In the genomic region with DNA sequence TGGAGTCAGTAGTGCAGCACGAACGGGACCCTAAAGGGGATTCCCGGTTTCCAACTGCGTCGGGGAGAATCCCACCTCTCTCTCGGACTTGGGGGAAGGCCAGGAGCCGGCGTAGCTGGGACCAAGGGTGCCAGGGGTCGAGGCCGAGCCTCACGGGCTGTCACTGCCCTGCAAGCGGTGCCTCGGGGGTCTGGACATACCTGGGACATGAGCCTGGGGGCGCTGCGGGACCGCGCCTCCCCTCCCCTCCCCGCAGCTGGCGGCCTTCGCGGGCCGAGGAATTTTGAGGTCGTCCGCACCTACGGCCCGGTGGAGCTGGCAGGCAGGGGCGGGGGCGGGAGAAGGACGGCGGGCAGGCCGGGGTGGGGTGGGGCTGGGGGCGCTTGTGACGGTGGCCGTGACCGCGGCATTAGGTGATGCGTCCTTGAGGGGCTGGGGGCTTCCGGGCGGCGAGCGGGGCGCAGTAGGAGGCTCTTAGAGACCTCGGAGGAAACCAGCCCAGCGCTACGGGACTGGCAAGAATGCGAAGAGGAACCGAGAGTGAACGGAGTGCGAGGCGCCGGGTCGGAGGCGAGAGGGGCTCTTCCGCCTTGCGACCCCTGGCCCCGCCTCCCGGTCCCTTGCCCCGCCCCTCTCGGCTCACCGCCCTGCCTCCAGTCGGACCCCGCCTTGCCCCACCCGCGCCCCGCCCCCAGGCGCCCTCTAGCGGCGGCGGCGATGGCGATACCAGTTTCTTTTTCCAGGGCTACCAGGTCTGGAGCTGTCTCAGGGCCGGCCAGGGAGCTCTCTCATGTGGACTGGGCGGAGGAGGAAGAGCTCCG, we compare ENCODE assay signal across 8 cellular contexts. TPM values are rescaled to one million over a fixed set of nuclear protein-coding genes. Genes with fewer than 3 reads are reported as not detected.
DNase-seq lines count a peak whose midpoint lies in the region; ATAC-seq and TF ChIP-seq lines count a peak whose summit lies in the region.

No MANE protein-coding gene starts in this region.

- peak; percentile 77 for DNase-seq in A172 (ENCODE audit: low spot score)
- DNase-seq in NCI-H2029 treated with DMSO at 0.1 percent for 48 hours (lab: John Stamatoyannopoulos, UW), result peak; percentile 32
- DNase-seq in T1000 (lab: John Stamatoyannopoulos, UW), result peak; percentile 90
- DNase-seq in astrocyte of the spinal cord (ENCODE audit: low read depth, low spot score), result peak; percentile 82
- DNase-seq in iPS DF 19.7 (ENCODE audit: low read depth, low spot score), result peak; percentile 56
- peak; percentile 97 for DNase-seq in sigmoid colon

- 1% methylated on average over 74 of the region's 74 CpGs for WGBS in sigmoid colon, 2 donors

- peak overlapping the region; percentile 81 to 89 (median 83) for H3K27ac ChIP-seq in sigmoid colon

- H3K4me3 ChIP-seq in astrocyte of the spinal cord (ENCODE audit: low read depth, low read length), result peak overlapping the region; percentile 77
- peak overlapping the region; percentile 82 to 95 (median 86) for H3K4me3 ChIP-seq in sigmoid colon

- H3K9me3 ChIP-seq in sigmoid colon, result no peaks in the 10 kb centered on the region

- intact Hi-C loops in sigmoid colon (cut with DNase I), result loop anchor here (2.0 kb wide), 1 partner anchor 53 kb away; no protein-coding TSS in a partner anchor

- peak; percentile 90 for ATAC-seq in GM18519 (IDR thresholded peaks at IDR 0.05; ENCODE audit: low FRiP score, unreplicated experiment)
- peak; percentile 97 for ATAC-seq in HG03039 (IDR thresholded peaks at IDR 0.05; ENCODE audit: unreplicated experiment)

- no peak for TF ChIP-seq POLR2A in sigmoid colon (IDR thresholded peaks at IDR 0.05)

- H3K27me3 ChIP-seq in sigmoid colon, result no peaks in the 10 kb centered on the region

- H3K4me1 ChIP-seq in sigmoid colon, result peaks cover 0 to 18% (median 9%) of the 10 kb centered on the region in 4 donors

- TF ChIP-seq CTCF in astrocyte of the spinal cord (IDR thresholded peaks at IDR 0.05; ENCODE audit: low read depth, low read length), result peak; percentile 69
- peak; percentile 34 to 90 (median 58) for TF ChIP-seq CTCF in sigmoid colon (IDR thresholded peaks at IDR 0.05)

- H3K36me3 ChIP-seq in sigmoid colon, result no peaks in the 10 kb centered on the region

- in situ Hi-C loops in astrocyte of the spinal cord (cut with HindIII; ENCODE audit: low sequenced_read_pairs), result no loop called here

- no peak for TF ChIP-seq EP300 in sigmoid colon (IDR thresholded peaks at IDR 0.05)

RNA-seq across cellular contexts. Expression of gene NPVF, which starts 48.3 kb away (rescaled TPM):
- not detected in 2 replicates for total RNA-seq in A172 (2014; rRNA removed; shearing (Covaris generic))
- total RNA-seq in sigmoid colon, result not detected
- not detected for polyA plus RNA-seq in sigmoid colon

RNA-seq across cellular contexts. Expression of gene CYCS, which starts 54.9 kb away (rescaled TPM):
- total RNA-seq in A172 (2014; rRNA removed; shearing (Covaris generic)), result 185 and 287 TPM in 2 replicates
- 10 to 100 TPM; 33.2 to 69.2 (median 48.7) TPM for total RNA-seq in sigmoid colon
- 100 to 1,000 TPM; 159 to 461 (median 336) TPM for polyA plus RNA-seq in sigmoid colon

Comparison
In these comparisons a context has a peak if more than half of its experiments do, and no peak if none do; other contexts are left out.
1. Peak in every context shown above with its lines: DNase-seq, ATAC-seq, H3K4me3 ChIP-seq and H3K27ac ChIP-seq.
2. DNase-seq: peak in every context shown above with its lines; median percentile 97 in sigmoid colon; 90 in T1000; 82 in astrocyte of the spinal cord; 77 in A172; 56 in iPS DF 19.7; 32 in NCI-H2029 treated with DMSO at 0.1 percent for 48 hours.